Comparison of ENCODE assay signal across 13 cellular contexts in genomic region chr19:29702958-29703320, GRCh38.
"Had no signal": no experiment of that assay in that cellular context is flagged by ENCODE, and none has a peak within 500 bp of the region (broad histone marks: within the 10 kb centered on the region; RNA-seq: fewer than 3 reads in every experiment).

No MANE protein-coding gene starts in this region.

- ATAC-seq: effector memory CD8-positive, alpha-beta T cell; left cardiac atrium had no signal

- H3K27ac Mint-ChIP-seq: dendritic cell treated with granulocyte-macrophage colony-stimulating factor and Interleukin-4, amounts not matched to agents 40 ng/mL and 50 ng/mL, for 4 days; effector memory CD8-positive, alpha-beta T cell; nephron had no signal

- H3K27me3 ChIP-seq: esophagus squamous epithelium, neutrophil, stomach had no signal

- H3K9me3 ChIP-seq: esophagus squamous epithelium, neutrophil, stomach had no signal

- DNase-seq: effector memory CD8-positive, alpha-beta T cell; esophagus squamous epithelium; left cardiac atrium; mesendoderm; naive B cell; right cardiac atrium; stimulated activated CD4-positive, alpha-beta T cell treated with anti-CD3 and anti-CD28 coated beads, Interleukin-2, amount 100 ng/mL, for 24 hours; stimulated activated naive CD4-positive, alpha-beta T cell; stomach had no signal

- H3K4me1 ChIP-seq: esophagus squamous epithelium, stomach had no signal

- H3K9me3 Mint-ChIP-seq: dendritic cell treated with granulocyte-macrophage colony-stimulating factor and Interleukin-4, amounts not matched to agents 40 ng/mL and 50 ng/mL, for 4 days; effector memory CD8-positive, alpha-beta T cell; naive B cell; nephron had no signal

- H3K4me3 Mint-ChIP-seq: dendritic cell treated with granulocyte-macrophage colony-stimulating factor and Interleukin-4, amounts not matched to agents 40 ng/mL and 50 ng/mL, for 4 days; effector memory CD8-positive, alpha-beta T cell; naive B cell; nephron had no signal

- H3K4me3 ChIP-seq: esophagus squamous epithelium, stomach had no signal

- H3K4me1 Mint-ChIP-seq: nephron had no signal

- H3K36me3 Mint-ChIP-seq: naive B cell had no signal

- H3K27me3 Mint-ChIP-seq: dendritic cell treated with granulocyte-macrophage colony-stimulating factor and Interleukin-4, amounts not matched to agents 40 ng/mL and 50 ng/mL, for 4 days; effector memory CD8-positive, alpha-beta T cell; naive B cell had no signal

- H3K27ac ChIP-seq: epithelial cell of prostate, esophagus squamous epithelium, neutrophil, stomach had no signal
